ENCODE assay signal across 30 cellular contexts in the genomic region with DNA sequence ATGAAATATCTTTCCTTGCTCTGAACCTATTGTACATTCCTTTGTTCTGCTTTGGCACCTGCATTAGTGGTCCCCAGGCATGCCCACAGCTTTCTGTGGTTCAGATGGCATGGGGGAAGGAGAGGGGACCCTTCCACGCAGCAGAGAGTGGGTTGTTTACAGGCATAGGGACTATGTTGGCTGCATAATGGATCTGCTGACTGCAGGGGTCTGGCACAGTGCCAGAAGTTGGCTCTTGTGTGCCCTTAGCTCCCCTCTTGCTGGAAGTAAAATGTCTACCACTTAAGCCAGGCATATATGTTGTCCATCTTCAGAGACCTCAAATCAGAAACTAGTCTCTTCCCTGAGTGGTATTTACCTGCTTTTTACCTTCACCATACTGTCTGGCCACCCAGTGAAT.
DNase-seq lines count a peak whose midpoint lies in the region; ATAC-seq, FAIRE-seq and TF ChIP-seq lines count a peak whose summit lies in the region.
"Had no signal": no experiment of that assay in that cellular context is flagged by ENCODE, and none has a peak within 500 bp of the region (broad histone marks: within the 10 kb centered on the region; RNA-seq: fewer than 3 reads in every experiment).

No MANE protein-coding gene starts in this region.

- no peak overlapping the region for H2AK5ac ChIP-seq in H1 (ENCODE audit: low read depth, low read length)

- no peak overlapping the region for H2BK20ac ChIP-seq in H1 (ENCODE audit: low read length)

- no peak for TF ChIP-seq EP300 in H1 (IDR thresholded peaks at IDR 0.05; ENCODE audit: borderline replicate concordance in 1 of 2, low read depth in 2 of 2, low read length in 2 of 2)

- H3K4ac ChIP-seq in H1 (replicated peaks; ENCODE audit: insufficient read length, low read depth, low read length): no peak overlapping the region

- H3K36me3 ChIP-seq in H1 (ENCODE audit: control insufficient read depth in 2 of 4, insufficient read depth in 4 of 4, low read length in 3 of 4): no peaks in the 10 kb centered on the region
- H3K36me3 ChIP-seq: gastrocnemius medialis, stomach, thyroid gland had no signal

- H3K56ac ChIP-seq in H1 (replicated peaks; ENCODE audit: insufficient read length, low read depth, low read length): no peak overlapping the region

- no peak overlapping the region for H3K27ac ChIP-seq in H1 (ENCODE audit: low read depth, low read length)
- H3K27ac ChIP-seq: A549, gastrocnemius medialis, stomach, thyroid gland had no signal

- DNase-seq in NCI-H146 (lab: John Stamatoyannopoulos, UW) (peak; percentile 16), NCI-H146 treated with DMSO at 0.1 percent for 48 hours (lab: John Stamatoyannopoulos, UW; ENCODE audit: unreplicated experiment) (no peak), HEK293T (ENCODE audit: extremely low spot score) (peak; percentile 5), NCI-H748 (lab: John Stamatoyannopoulos, UW; ENCODE audit: unreplicated experiment) (peak; percentile 68), H1 (ENCODE audit: low read depth in 1 of 2, low spot score in 2 of 2) (no peak)
- DNase-seq in activated CD8-positive, alpha-beta memory T cell treated with anti-CD3 and anti-CD28 coated beads, Interleukin-2, amount 50 U/mL, for 48 hours: no peak
- DNase-seq: activated CD4-positive, alpha-beta T cell treated with anti-CD3 and anti-CD28 coated beads for 48 hours; activated CD8-positive, alpha-beta memory T cell treated with anti-CD3 and anti-CD28 coated beads for 24 hours; activated naive CD8-positive, alpha-beta T cell treated with anti-CD3 and anti-CD28 coated beads, Interleukin-2, amount 50 U/mL, for 24 hours; activated T-cell treated with anti-CD3 and anti-CD28 coated beads, Interleukin-2, amount 50 U/mL, for 24 hours; CD8-positive, alpha-beta memory T cell; dermis blood vessel endothelial cell; DMS79 treated with DMSO at 0.1 percent for 48 hours; gastrocnemius medialis; hippocampal formation; left colon; mammary epithelial cell; NCI-H1092; NCI-H2171 treated with DMSO at 0.1 percent for 48 hours; NCI-H526 treated with DMSO at 0.1 percent for 48 hours; nephron progenitor cell; small intestine; stimulated activated CD8-positive, alpha-beta memory T cell treated with anti-CD3 and anti-CD28 coated beads, Interleukin-4, amount 100 ng/mL, for 48 hours; stomach; thyroid gland had no signal

- H3K23me2 ChIP-seq in H1 (ENCODE audit: low read depth, low read length): peaks cover 2% of the 10 kb centered on the region; the same call in 1 of the 2 replicates

- H2BK120ac ChIP-seq in H1 (replicated peaks; ENCODE audit: low read depth, low read length): no peak overlapping the region

- TF ChIP-seq RAD21 in H1 (IDR thresholded peaks at IDR 0.05 in 1 of 2, conservative IDR thresholded peaks at IDR 0.05 in 1 of 2; ENCODE audit: low read depth in 2 of 2, low read length in 2 of 2): no peak

- no peak overlapping the region for H3K23ac ChIP-seq in H1 (ENCODE audit: insufficient read length)

- H4K8ac ChIP-seq in H1 (ENCODE audit: extremely low read depth, insufficient read depth, low read length): no peak overlapping the region

- no peaks in the 10 kb centered on the region for H4K20me1 ChIP-seq in H1 (replicated peaks in 1 of 2; ENCODE audit: control insufficient read depth in 1 of 2, insufficient read depth in 2 of 2, low read length in 2 of 2)

- H3K14ac ChIP-seq in H1 (ENCODE audit: insufficient read length): no peak overlapping the region

- no peak overlapping the region for H2BK12ac ChIP-seq in H1 (ENCODE audit: low read depth, low read length)

- CTCF ChIA-PET in HEK293T (lab: Yijun Ruan, JAX): no interaction called here
- CTCF ChIA-PET in H1 (lab: Charles Lee; ENCODE audit: partially characterized antibody): no interaction called here

- no peak for ATAC-seq in HG02870 (IDR thresholded peaks at IDR 0.05; ENCODE audit: unreplicated experiment)
- no peak for ATAC-seq in GM19324 (IDR thresholded peaks at IDR 0.05; ENCODE audit: low FRiP score, unreplicated experiment)
- ATAC-seq: A549; activated naive CD8-positive, alpha-beta T cell treated with anti-CD3 and anti-CD28 coated beads, Interleukin-2, amount 50 U/mL, for 24 hours; gastrocnemius medialis; GM23338; left colon had no signal

- no peak overlapping the region for H4K5ac ChIP-seq in H1 (ENCODE audit: insufficient read length, low read depth, low read length)

- peak overlapping the region; percentile 76; the same call in 1 of the 2 replicates for H2AFZ ChIP-seq in H1 (ENCODE audit: low read length)
- H2AFZ ChIP-seq: GM23338 had no signal

- no peak overlapping the region for H3K9ac ChIP-seq in H1 (replicated peaks in 1 of 4; ENCODE audit: extremely low read depth in 1 of 4, low read depth in 3 of 4, low read length in 3 of 4)

- TF ChIP-seq CTCF in H1 (IDR thresholded peaks at IDR 0.05; ENCODE audit: control extremely low read depth in 1 of 3, insufficient read depth in 1 of 3, low read depth in 1 of 3, low read length in 3 of 3): no peak

- no peak overlapping the region for H4K91ac ChIP-seq in H1 (replicated peaks; ENCODE audit: insufficient read length, low read length)

- H3K4me3 ChIP-seq in H1 (ENCODE audit: extremely low read depth in 1 of 4, insufficient read depth in 2 of 4, low read depth in 3 of 4, low read length in 4 of 4): no peak overlapping the region
- H3K4me3 ChIP-seq: A549, gastrocnemius medialis, GM23338, stomach, thyroid gland had no signal

- no peak for TF ChIP-seq POLR2A in H1 (IDR thresholded peaks at IDR 0.05; ENCODE audit: control extremely low read depth in 1 of 2, low read depth in 2 of 2, low read length in 2 of 2)

- no peaks in the 10 kb centered on the region for H3K9me3 ChIP-seq in H1 (ENCODE audit: insufficient read depth in 2 of 2, low read depth in 1 of 2, low read length in 1 of 2)
- H3K9me3 ChIP-seq: A549, gastrocnemius medialis, stomach, thyroid gland had no signal

- H2BK5ac ChIP-seq in H1 (ENCODE audit: low read depth, low read length): no peak overlapping the region

- no peaks in the 10 kb centered on the region for H3K79me1 ChIP-seq in H1 (ENCODE audit: low read depth, low read length)

- no peak for FAIRE-seq in H1 (lab: Jason Lieb, UNC)
- FAIRE-seq: A549, endometrium, small intestine had no signal

- WGBS in H1 (ENCODE audit: extremely low coverage in 1 of 2, insufficient coverage in 1 of 2, insufficient read length in 1 of 2, insufficient replicate concordance in 2 of 2, low coverage in 1 of 2, low lambda C conversion rate in 2 of 2, missing lambda C conversion rate in 1 of 2), 2 experiments: 73% methylated on average over 1 of the region's 1 CpG; no CpG with 5 or more reads in 1 of the 2 experiments

- no peaks in the 10 kb centered on the region for H3K4me1 ChIP-seq in H1 (replicated peaks in 1 of 4; ENCODE audit: control insufficient read depth in 3 of 4, insufficient read depth in 4 of 4, low read length in 3 of 4)
- H3K4me1 ChIP-seq: A549, gastrocnemius medialis, stomach, thyroid gland had no signal

- no peak overlapping the region for H3K4me2 ChIP-seq in H1 (ENCODE audit: insufficient read depth in 1 of 2, low read depth in 2 of 2, low read length in 2 of 2)
- H3K4me2 ChIP-seq: A549, GM23338 had no signal

- no peak overlapping the region for H2BK15ac ChIP-seq in H1 (ENCODE audit: low read length)

- no peaks in the 10 kb centered on the region for H3K79me2 ChIP-seq in H1 (ENCODE audit: control insufficient read depth in 1 of 2, insufficient read depth in 2 of 2, low read length in 2 of 2)

- no peaks in the 10 kb centered on the region for H3K27me3 ChIP-seq in H1 (replicated peaks in 1 of 4; ENCODE audit: control insufficient read depth in 3 of 4, extremely low read depth in 1 of 4, insufficient read depth in 3 of 4, low read length in 3 of 4)
- H3K27me3 ChIP-seq: gastrocnemius medialis, stomach, thyroid gland had no signal

- no peak overlapping the region for H3K18ac ChIP-seq in H1 (ENCODE audit: extremely low read depth, low read length)

- POLR2A ChIA-PET in HEK293T (lab: Yijun Ruan, JAX): no interaction called here
- POLR2A ChIA-PET in H1 (lab: Charles Lee; ENCODE audit: partially characterized antibody): no interaction called here

TF ChIP-seq in HEK293T, 16 proteins besides CTCF, POLR2A, EP300 and RAD21 (continues in another document):
- no peak for TF ChIP-seq BHLHE40 (IDR thresholded peaks at IDR 0.05; ENCODE audit: borderline replicate concordance)
- TF ChIP-seq TARDBP (IDR thresholded peaks at IDR 0.05): no peak
- TF ChIP-seq ZNF384 (IDR thresholded peaks at IDR 0.05): no peak
- TF ChIP-seq FOXM1 (IDR thresholded peaks at IDR 0.05; ENCODE audit: borderline replicate concordance): no peak
- TF ChIP-seq SP1 (IDR thresholded peaks at IDR 0.05): no peak
- no peak for TF ChIP-seq ELF4 (IDR thresholded peaks at IDR 0.05)
- TF ChIP-seq ARNT (IDR thresholded peaks at IDR 0.05): no peak
- no peak for TF ChIP-seq FOXA1 (IDR thresholded peaks at IDR 0.05)
- TF ChIP-seq HDGF (IDR thresholded peaks at IDR 0.05; ENCODE audit: borderline replicate concordance): no peak
- no peak for TF ChIP-seq LEF1 (IDR thresholded peaks at IDR 0.05; ENCODE audit: borderline replicate concordance)
- TF ChIP-seq L3MBTL2 (conservative IDR thresholded peaks at IDR 0.05): no peak
- no peak for TF ChIP-seq SUZ12 (IDR thresholded peaks at IDR 0.05)
- TF ChIP-seq NFRKB (IDR thresholded peaks at IDR 0.05): no peak
- no peak for TF ChIP-seq FOXK2 (IDR thresholded peaks at IDR 0.05)

TF ChIP-seq in H1, 55 proteins besides CTCF, POLR2A, EP300 and RAD21:
- no peak for TF ChIP-seq RFX5 (IDR thresholded peaks at IDR 0.05; ENCODE audit: borderline replicate concordance, low read depth, low read length)
- TF ChIP-seq BCL11A (IDR thresholded peaks at IDR 0.05; ENCODE audit: low read depth in 2 of 2, low read length in 2 of 2): no peak
- no peak for TF ChIP-seq JUND (IDR thresholded peaks at IDR 0.05; ENCODE audit: low read length)
- TF ChIP-seq SUZ12 (IDR thresholded peaks at IDR 0.05; ENCODE audit: low read length): no peak
- no peak for TF ChIP-seq SIRT6 (IDR thresholded peaks at IDR 0.05; ENCODE audit: low read length)
- no peak for TF ChIP-seq TEAD4 (IDR thresholded peaks at IDR 0.05; ENCODE audit: low read depth, low read length)
- no peak for TF ChIP-seq KDM4A (IDR thresholded peaks at IDR 0.05; ENCODE audit: low read depth, low read length, severe bottlenecking)
- no peak for TF ChIP-seq SAP30 (IDR thresholded peaks at IDR 0.05; ENCODE audit: insufficient read depth, insufficient replicate concordance, low read length)
- TF ChIP-seq SP4 (IDR thresholded peaks at IDR 0.05; ENCODE audit: low read length): no peak

Comparison
In these comparisons a context has a peak if more than half of its experiments do, and no peak if none do; other contexts are left out.
1. DNase-seq: peak in NCI-H146 (single experiment), HEK293T (single experiment) and NCI-H748 (single experiment); none in NCI-H146 treated with DMSO at 0.1 percent for 48 hours (single experiment), H1 (0 of 2) and activated CD8-positive, alpha-beta memory T cell treated with anti-CD3 and anti-CD28 coated beads, Interleukin-2, amount 50 U/mL, for 48 hours (single experiment).